ENCODE assay signal across 28 cellular contexts in genomic region chr10:5731559-5731958, GRCh38. TPM values are rescaled to one million over a fixed set of nuclear protein-coding genes. Genes with fewer than 3 reads are reported as not detected.
DNase-seq lines count a peak whose midpoint lies in the region; ATAC-seq lines count a peak whose summit lies in the region.
"Had no signal": no experiment of that assay in that cellular context is flagged by ENCODE, and none has a peak within 500 bp of the region (broad histone marks: within the 10 kb centered on the region; RNA-seq: fewer than 3 reads in every experiment).

No MANE protein-coding gene starts in this region.

- no peak for ATAC-seq in CD4-positive, CD25-positive, alpha-beta regulatory T cell (ENCODE audit: low read depth in 2 of 2)
- no peak for ATAC-seq in naive thymus-derived CD4-positive, alpha-beta T cell
- no peak for ATAC-seq in GM21825 (IDR thresholded peaks at IDR 0.05; ENCODE audit: unreplicated experiment)
- ATAC-seq: GM23338, pancreas had no signal

- peak overlapping the region; percentile 13 for H3K4me3 Mint-ChIP-seq in activated CD4-positive, alpha-beta T cell treated with anti-CD3 and anti-CD28 coated beads, Interleukin-2, amount 10 ng/mL, durations not matched to agents 24 days and 14 days
- no peak overlapping the region for H3K4me3 Mint-ChIP-seq in CD4-positive, CD25-positive, alpha-beta regulatory T cell
- H3K4me3 Mint-ChIP-seq in activated CD4-positive, alpha-beta memory T cell treated with anti-CD3 and anti-CD28 coated beads, Interleukin-2, amount 10 ng/mL, durations not matched to agents 7 days and 5 days, result no peak overlapping the region
- H3K4me3 Mint-ChIP-seq in naive thymus-derived CD4-positive, alpha-beta T cell, result peak overlapping the region in 1 of 10 donors; percentile 2
- H3K4me3 Mint-ChIP-seq: GM23338 had no signal

- H3K27ac Mint-ChIP-seq in activated CD4-positive, alpha-beta T cell treated with anti-CD3 and anti-CD28 coated beads, Interleukin-2, amount 10 ng/mL, durations not matched to agents 24 days and 14 days, result peak overlapping the region; percentile 73
- peak overlapping the region in 2 of 3 donors; percentile 12 to 51 for H3K27ac Mint-ChIP-seq in CD4-positive, CD25-positive, alpha-beta regulatory T cell
- peak overlapping the region; percentile 33 for H3K27ac Mint-ChIP-seq in activated CD4-positive, alpha-beta memory T cell treated with anti-CD3 and anti-CD28 coated beads, Interleukin-2, amount 10 ng/mL, durations not matched to agents 7 days and 5 days
- H3K27ac Mint-ChIP-seq in naive thymus-derived CD4-positive, alpha-beta T cell, result peak overlapping the region in 6 of 9 donors; percentile 10 to 77 (median 43)
- H3K27ac Mint-ChIP-seq: GM23338 had no signal

- intact Hi-C loops in activated CD4-positive, alpha-beta T cell treated with anti-CD3 and anti-CD28 coated beads, Interleukin-2, amount 10 ng/mL, durations not matched to agents 24 days and 14 days (cut with micrococcal nuclease), result loop anchor here (2.0 kb wide), 1 partner anchor 47 kb away; the partner anchor contains the start of gene TASOR2
- intact Hi-C loops in naive thymus-derived CD4-positive, alpha-beta T cell (cut with micrococcal nuclease), result loop anchor here (5.0 kb wide), 2 partner anchors 44 to 99 kb away; no protein-coding TSS in a partner anchor

- peaks cover 54% of the 10 kb centered on the region for H3K36me3 Mint-ChIP-seq in activated CD4-positive, alpha-beta T cell treated with anti-CD3 and anti-CD28 coated beads, Interleukin-2, amount 10 ng/mL, durations not matched to agents 24 days and 14 days (ENCODE audit: low read depth)
- peaks cover 39% of the 10 kb centered on the region for H3K36me3 Mint-ChIP-seq in CD4-positive, CD25-positive, alpha-beta regulatory T cell
- H3K36me3 Mint-ChIP-seq in activated CD4-positive, alpha-beta memory T cell treated with anti-CD3 and anti-CD28 coated beads, Interleukin-2, amount 10 ng/mL, durations not matched to agents 7 days and 5 days (ENCODE audit: low read depth), result peaks cover 46% of the 10 kb centered on the region
- H3K36me3 Mint-ChIP-seq in naive thymus-derived CD4-positive, alpha-beta T cell, result peaks cover 5 to 51% (median 33%) of the 10 kb centered on the region in 5 donors

- H3K27me3 Mint-ChIP-seq in activated CD4-positive, alpha-beta T cell treated with anti-CD3 and anti-CD28 coated beads, Interleukin-2, amount 10 ng/mL, durations not matched to agents 24 days and 14 days, result no peaks in the 10 kb centered on the region
- no peaks in the 10 kb centered on the region for H3K27me3 Mint-ChIP-seq in CD4-positive, CD25-positive, alpha-beta regulatory T cell
- H3K27me3 Mint-ChIP-seq in activated CD4-positive, alpha-beta memory T cell treated with anti-CD3 and anti-CD28 coated beads, Interleukin-2, amount 10 ng/mL, durations not matched to agents 7 days and 5 days, result no peaks in the 10 kb centered on the region
- no peaks in the 10 kb centered on the region for H3K27me3 Mint-ChIP-seq in naive thymus-derived CD4-positive, alpha-beta T cell

- POLR2A ChIA-PET in activated CD4-positive, alpha-beta memory T cell treated with anti-CD3 and anti-CD28 coated beads, Interleukin-2, amount 10 ng/mL, durations not matched to agents 7 days and 5 days (lab: Charles Lee), result interaction anchor here (0.7 to 1.5 kb wide), 2 partner anchors 10 to 47 kb away, joined by 3 read pairs; partner anchors contain the start of gene TASOR2
- POLR2A ChIA-PET in naive thymus-derived CD4-positive, alpha-beta T cell (lab: Charles Lee), result interaction anchor here (1.0 to 1.4 kb wide), 2 partner anchors 9 to 20 kb away, joined by 3 to 4 read pairs; no protein-coding TSS in a partner anchor

- H3K4me1 ChIP-seq in CD4-positive, CD25-positive, alpha-beta regulatory T cell (ENCODE audit: control insufficient read depth, insufficient read depth, low read length, poor library complexity, severe bottlenecking), result no peaks in the 10 kb centered on the region
- H3K4me1 ChIP-seq in naive thymus-derived CD4-positive, alpha-beta T cell (ENCODE audit: control insufficient read depth in 2 of 2, insufficient read depth in 2 of 2, low read length in 2 of 2), result no peaks in the 10 kb centered on the region
- H3K4me1 ChIP-seq: pancreas, Peyer's patch, testis had no signal

- H3K27ac ChIP-seq in CD4-positive, CD25-positive, alpha-beta regulatory T cell (ENCODE audit: insufficient read depth, low read length, poor library complexity, severe bottlenecking), result no peak overlapping the region
- no peak overlapping the region for H3K27ac ChIP-seq in naive thymus-derived CD4-positive, alpha-beta T cell (ENCODE audit: low read depth, low read length)
- H3K27ac ChIP-seq: pancreas, Peyer's patch, skin epidermis, testis had no signal

- peaks cover 28% of the 10 kb centered on the region for H3K4me1 Mint-ChIP-seq in activated CD4-positive, alpha-beta T cell treated with anti-CD3 and anti-CD28 coated beads, Interleukin-2, amount 10 ng/mL, durations not matched to agents 24 days and 14 days
- H3K4me1 Mint-ChIP-seq in CD4-positive, CD25-positive, alpha-beta regulatory T cell, result peaks cover 5 to 19% (median 7%) of the 10 kb centered on the region in 4 donors
- peaks cover 26% of the 10 kb centered on the region for H3K4me1 Mint-ChIP-seq in activated CD4-positive, alpha-beta memory T cell treated with anti-CD3 and anti-CD28 coated beads, Interleukin-2, amount 10 ng/mL, durations not matched to agents 7 days and 5 days
- H3K4me1 Mint-ChIP-seq in naive thymus-derived CD4-positive, alpha-beta T cell, result peaks cover 7 to 33% (median 23%) of the 10 kb centered on the region in 7 donors
- H3K4me1 Mint-ChIP-seq: GM23338 had no signal

- no peaks in the 10 kb centered on the region for H3K27me3 ChIP-seq in CD4-positive, CD25-positive, alpha-beta regulatory T cell (ENCODE audit: control insufficient read depth, insufficient read depth, low read length)
- H3K27me3 ChIP-seq in naive thymus-derived CD4-positive, alpha-beta T cell (ENCODE audit: control insufficient read depth in 2 of 2, insufficient read depth in 2 of 2, low read length in 2 of 2), result no peaks in the 10 kb centered on the region
- H3K27me3 ChIP-seq: heart left ventricle, pancreas, Peyer's patch, testis had no signal

- peaks cover 68% of the 10 kb centered on the region for H3K36me3 ChIP-seq in CD4-positive, CD25-positive, alpha-beta regulatory T cell (ENCODE audit: control insufficient read depth, insufficient read depth, low read length)
- peaks cover 0 to 55% (median 15%) of the 10 kb centered on the region in 3 experiments for H3K36me3 ChIP-seq in naive thymus-derived CD4-positive, alpha-beta T cell (ENCODE audit: control insufficient read depth in 2 of 3, insufficient read depth in 3 of 3, low read length in 3 of 3)

- no peaks in the 10 kb centered on the region for H3K9me3 ChIP-seq in CD4-positive, CD25-positive, alpha-beta regulatory T cell (ENCODE audit: control insufficient read depth in 2 of 2, low read length in 2 of 2)
- H3K9me3 ChIP-seq in naive thymus-derived CD4-positive, alpha-beta T cell (ENCODE audit: control insufficient read depth in 2 of 3, low read length in 3 of 3), result no peaks in the 10 kb centered on the region
- H3K9me3 ChIP-seq: heart left ventricle, pancreas, Peyer's patch, testis had no signal

- CTCF ChIA-PET in activated CD4-positive, alpha-beta memory T cell treated with anti-CD3 and anti-CD28 coated beads, Interleukin-2, amount 10 ng/mL, durations not matched to agents 7 days and 5 days (lab: Charles Lee), result no interaction called here
- CTCF ChIA-PET in naive thymus-derived CD4-positive, alpha-beta T cell (lab: Charles Lee), result interaction anchor here (0.7 kb wide), 1 partner anchor 11 kb away, joined by 4 read pairs; no protein-coding TSS in a partner anchor

- no peak overlapping the region for H3K4me3 ChIP-seq in CD4-positive, CD25-positive, alpha-beta regulatory T cell (ENCODE audit: low read depth, low read length)
- no peak overlapping the region for H3K4me3 ChIP-seq in naive thymus-derived CD4-positive, alpha-beta T cell (ENCODE audit: low read length)
- H3K4me3 ChIP-seq: GM23338, heart left ventricle, lung, pancreas, Peyer's patch, skin epidermis, testis had no signal

- no peak for DNase-seq in activated CD4-positive, alpha-beta T cell treated with anti-CD3 and anti-CD28 coated beads, Interleukin-2, amount 10 ng/mL, durations not matched to agents 24 days and 14 days
- no peak for DNase-seq in activated CD4-positive, alpha-beta T cell treated with anti-CD3 and anti-CD28 coated beads for 4 hours
- peak in 1 of 3 donors; percentile 16 for DNase-seq in CD4-positive, CD25-positive, alpha-beta regulatory T cell
- DNase-seq in activated CD4-positive, alpha-beta memory T cell treated with anti-CD3 and anti-CD28 coated beads, Interleukin-2, amount 10 ng/mL, durations not matched to agents 7 days and 5 days, result no peak
- no peak for DNase-seq in naive thymus-derived CD4-positive, alpha-beta T cell
- DNase-seq in NCI-H510A treated with DMSO at 0.1 percent for 48 hours (lab: John Stamatoyannopoulos, UW), result no peak
- no peak for DNase-seq in H4 (ENCODE audit: low spot score)
- DNase-seq: 8988T; activated CD4-positive, alpha-beta T cell treated with anti-CD3 and anti-CD28 coated beads for 48 hours; activated effector memory CD4-positive, alpha-beta T cell treated with anti-CD3 and anti-CD28 coated beads, Interleukin-2, amount 50 U/mL, for 16 hours; C1 segment of cervical spinal cord; DND-41; foreskin melanocyte; GF-D8; IMR-90; NCI-H1436 treated with DMSO at 0.1 percent for 48 hours; NCI-H2081 treated with DMSO at 0.1 percent for 48 hours; NCI-H226; pancreas; Peyer's patch; SHP77 treated with DMSO at 0.1 percent for 48 hours; stimulated activated naive CD4-positive, alpha-beta T cell; testis had no signal

- no peaks in the 10 kb centered on the region for H3K9me3 Mint-ChIP-seq in activated CD4-positive, alpha-beta T cell treated with anti-CD3 and anti-CD28 coated beads, Interleukin-2, amount 10 ng/mL, durations not matched to agents 24 days and 14 days
- H3K9me3 Mint-ChIP-seq in CD4-positive, CD25-positive, alpha-beta regulatory T cell, result peaks cover 0 to 2% (median 0%) of the 10 kb centered on the region in 7 donors
- no peaks in the 10 kb centered on the region for H3K9me3 Mint-ChIP-seq in activated CD4-positive, alpha-beta memory T cell treated with anti-CD3 and anti-CD28 coated beads, Interleukin-2, amount 10 ng/mL, durations not matched to agents 7 days and 5 days
- no peaks in the 10 kb centered on the region for H3K9me3 Mint-ChIP-seq in naive thymus-derived CD4-positive, alpha-beta T cell
- H3K9me3 Mint-ChIP-seq: GM23338 had no signal

RNA-seq across cellular contexts. Expression of gene TASOR2, which starts 46.9 kb away (rescaled TPM):
- total RNA-seq in activated CD4-positive, alpha-beta T cell treated with anti-CD3 and anti-CD28 coated beads, Interleukin-2, amount 10 ng/mL, durations not matched to agents 24 days and 14 days, result 78.2 and 92.3 TPM in 2 replicates
- 75.9 TPM for total RNA-seq in CD4-positive, CD25-positive, alpha-beta regulatory T cell
- polyA plus RNA-seq in CD4-positive, CD25-positive, alpha-beta regulatory T cell, result 10 to 100 TPM in 2 of 4 donors, 1 to 10 TPM in 2; 6.7 to 13.6 (median 10.2) TPM
- total RNA-seq in activated CD4-positive, alpha-beta memory T cell treated with anti-CD3 and anti-CD28 coated beads, Interleukin-2, amount 10 ng/mL, durations not matched to agents 7 days and 5 days, result 10 to 100 TPM; 35.1 to 37.3 TPM
- 10 to 100 TPM; 55.0 to 86.5 (median 62.1) TPM for total RNA-seq in naive thymus-derived CD4-positive, alpha-beta T cell
- 10 to 100 TPM; 14.7 to 18.1 TPM for polyA plus RNA-seq in naive thymus-derived CD4-positive, alpha-beta T cell
- 25.2 and 42.4 TPM in 2 replicates for total RNA-seq in H4 (2014; rRNA removed; shearing (Covaris generic))
